ENCODE assay signal across 27 cellular contexts in the genomic region with DNA sequence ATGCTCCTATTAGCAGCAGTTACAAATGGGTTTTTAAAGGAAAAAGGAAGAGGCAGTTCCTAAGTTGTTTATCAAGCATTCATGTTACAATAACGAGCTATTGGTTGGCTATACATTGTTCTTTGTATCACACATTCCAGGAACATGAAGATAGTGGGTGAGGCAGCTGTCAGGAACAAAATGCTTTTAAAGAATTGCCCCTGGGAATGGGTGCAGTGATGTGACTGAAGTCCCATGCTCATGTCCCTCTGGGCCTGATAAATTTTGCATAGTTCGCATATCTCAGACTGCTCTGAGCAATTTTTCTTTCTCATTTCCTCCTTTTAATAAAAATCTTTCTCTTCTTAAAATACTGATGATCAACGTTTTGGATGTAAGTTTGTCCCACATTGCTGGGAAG. TPM values are rescaled to one million over a fixed set of nuclear protein-coding genes. Genes with fewer than 3 reads are reported as not detected.
"Had no signal": no experiment of that assay in that cellular context is flagged by ENCODE, and none has a peak within 500 bp of the region (broad histone marks: within the 10 kb centered on the region; RNA-seq: fewer than 3 reads in every experiment).

No MANE protein-coding gene starts in this region.

- H3K9me3 Mint-ChIP-seq: memory B cell; nephron; neural progenitor cell; stimulated activated naive CD8-positive, alpha-beta T cell treated with anti-CD3 and anti-CD28 coated beads, Interleukin-15, amount 100 ng/mL, for 72 hours had no signal

- H3K4me2 ChIP-seq: neural progenitor cell had no signal

- H3K9ac ChIP-seq: neural progenitor cell had no signal

- H2AFZ ChIP-seq: neural progenitor cell had no signal

- H3K27me3 ChIP-seq: dorsolateral prefrontal cortex, esophagus muscularis mucosa, sigmoid colon, suprapubic skin had no signal

- ATAC-seq: left lobe of liver; naive thymus-derived CD4-positive, alpha-beta T cell; psoas muscle; right cardiac atrium; stimulated activated naive CD8-positive, alpha-beta T cell treated with anti-CD3 and anti-CD28 coated beads, Interleukin-15, amount 100 ng/mL, for 72 hours had no signal

- H3K4me3 ChIP-seq: dorsolateral prefrontal cortex, esophagus muscularis mucosa, lung, neural progenitor cell, psoas muscle, sigmoid colon, skin epidermis, suprapubic skin had no signal

- H3K4me3 Mint-ChIP-seq: memory B cell; naive thymus-derived CD4-positive, alpha-beta T cell; nephron; neural progenitor cell; stimulated activated naive CD8-positive, alpha-beta T cell treated with anti-CD3 and anti-CD28 coated beads, Interleukin-15, amount 100 ng/mL, for 72 hours had no signal

- H3K27ac ChIP-seq: dorsolateral prefrontal cortex, esophagus muscularis mucosa, neural progenitor cell, psoas muscle, sigmoid colon, skin epidermis, suprapubic skin had no signal

- H3K36me3 Mint-ChIP-seq: memory B cell; naive thymus-derived CD4-positive, alpha-beta T cell; neural progenitor cell had no signal

- FAIRE-seq: colon, endothelial cell of umbilical vein, frontal cortex, kidney had no signal

- DNase-seq: caudate nucleus; dorsolateral prefrontal cortex; effector CD4-positive, alpha-beta T cell; head of caudate nucleus; kidney; midbrain; naive thymus-derived CD4-positive, alpha-beta T cell; psoas muscle; right cardiac atrium; sigmoid colon; stimulated activated CD4-positive, alpha-beta T cell treated with anti-CD3 and anti-CD28 coated beads, Interleukin-12 subunit alpha, Interleukin-12 subunit beta, amount 100 ng/mL, for 4 hours; stimulated activated CD4-positive, alpha-beta T cell treated with anti-CD3 and anti-CD28 coated beads, Interleukin-1b, Interleukin-23, amount 100 ng/mL, for 48 hours; stimulated activated CD4-positive, alpha-beta T cell treated with anti-CD3 and anti-CD28 coated beads, Interleukin-4, amount 100 ng/mL, for 1 hour; stimulated activated CD8-positive, alpha-beta memory T cell treated with anti-CD3 and anti-CD28 coated beads, Interleukin-4, amount 100 ng/mL, for 48 hours; stimulated activated naive CD4-positive, alpha-beta T cell; stimulated activated naive CD8-positive, alpha-beta T cell treated with anti-CD3 and anti-CD28 coated beads, Interleukin-15, amount 100 ng/mL, for 72 hours had no signal

- H3K27ac Mint-ChIP-seq: memory B cell; naive thymus-derived CD4-positive, alpha-beta T cell; nephron; neural progenitor cell; stimulated activated naive CD8-positive, alpha-beta T cell treated with anti-CD3 and anti-CD28 coated beads, Interleukin-15, amount 100 ng/mL, for 72 hours had no signal

- H3K36me3 ChIP-seq: esophagus muscularis mucosa, neural progenitor cell, sigmoid colon, suprapubic skin had no signal

- H3K9me3 ChIP-seq: esophagus muscularis mucosa, psoas muscle, sigmoid colon, suprapubic skin had no signal

RNA-seq across cellular contexts. Expression of a gene that starts 3.7 kb away (rescaled TPM):
- polyA plus RNA-seq: naive thymus-derived CD4-positive, alpha-beta T cell had no signal
